Comparison of ENCODE assay signal across 14 cellular contexts in genomic region chr5:66821626-66822429, GRCh38.
DNase-seq lines count a peak whose midpoint lies in the region; ATAC-seq, FAIRE-seq and TF ChIP-seq lines count a peak whose summit lies in the region.
"Had no signal": no experiment of that assay in that cellular context is flagged by ENCODE, and none has a peak within 500 bp of the region (broad histone marks: within the 10 kb centered on the region; RNA-seq: fewer than 3 reads in every experiment).

No MANE protein-coding gene starts in this region.

- no peak for TF ChIP-seq CTCF in DND-41 (IDR thresholded peaks at IDR 0.05; ENCODE audit: borderline replicate concordance, extremely low read depth, low read length, poor library complexity, severe bottlenecking)
- no peak for TF ChIP-seq CTCF in bronchial epithelial cell (IDR thresholded peaks at IDR 0.05; ENCODE audit: insufficient read depth, low read length, severe bottlenecking)

- H3K27ac ChIP-seq in DND-41 (ENCODE audit: low read length) = peak overlapping the region; percentile 94

- H3K27me3 ChIP-seq in DND-41 (ENCODE audit: insufficient read depth, low read length, poor library complexity) = no peaks in the 10 kb centered on the region
- H3K27me3 ChIP-seq in bronchial epithelial cell (ENCODE audit: control insufficient read depth, insufficient read depth, low read length) = no peaks in the 10 kb centered on the region
- H3K27me3 ChIP-seq: BE2C had no signal

- no peak for FAIRE-seq in bronchial epithelial cell (lab: Jason Lieb, UNC)
- FAIRE-seq: H1, small intestine had no signal

- H3K36me3 Mint-ChIP-seq in activated CD4-positive, alpha-beta T cell treated with anti-CD3 and anti-CD28 coated beads, Interleukin-2, amount 10 ng/mL, durations not matched to agents 24 days and 14 days (ENCODE audit: low read depth) = peaks cover 8% of the 10 kb centered on the region

- H3K36me3 ChIP-seq in DND-41 (ENCODE audit: insufficient read depth, low read length) (no peaks in the 10 kb centered on the region), bronchial epithelial cell (ENCODE audit: control insufficient read depth, insufficient read depth, low read length) (no peaks in the 10 kb centered on the region)
- H3K36me3 ChIP-seq: BE2C had no signal

- H3K4me3 ChIP-seq in DND-41 (ENCODE audit: low read depth in 1 of 2, low read length in 2 of 2) (peak overlapping the region in 1 of 2 experiments; percentile 49; a peak in 2 of 4 replicates), bronchial epithelial cell (ENCODE audit: low read depth, low read length) (no peak overlapping the region)

- H3K9me3 Mint-ChIP-seq in activated CD4-positive, alpha-beta T cell treated with anti-CD3 and anti-CD28 coated beads, Interleukin-2, amount 10 ng/mL, durations not matched to agents 24 days and 14 days = peaks cover 13% of the 10 kb centered on the region
- H3K9me3 Mint-ChIP-seq: neural crest cell had no signal

- peak; percentile 89 for DNase-seq in DND-41
- peak; percentile 89 for DNase-seq in activated CD4-positive, alpha-beta T cell treated with anti-CD3 and anti-CD28 coated beads, Interleukin-2, amount 10 ng/mL, durations not matched to agents 24 days and 14 days
- peak; percentile 13 for DNase-seq in bronchial epithelial cell (ENCODE audit: low read depth)
- peak; percentile 57 for DNase-seq in stimulated activated CD4-positive, alpha-beta T cell treated with anti-CD3 and anti-CD28 coated beads, Interleukin-15, amount 100 ng/mL, for 24 hours
- no peak for DNase-seq in AG20443 (ENCODE audit: low spot score)
- no peak for DNase-seq in nucleus accumbens (lab: John Stamatoyannopoulos, UW)
- DNase-seq in NCI-H82 treated with DMSO at 0.1 percent for 48 hours (lab: John Stamatoyannopoulos, UW; ENCODE audit: unreplicated experiment) = no peak
- DNase-seq: BE2C, kidney glomerular epithelial cell, NCI-H2081 treated with DMSO at 0.1 percent for 48 hours, small intestine had no signal

- peak overlapping the region; percentile 95 for H3K27ac Mint-ChIP-seq in activated CD4-positive, alpha-beta T cell treated with anti-CD3 and anti-CD28 coated beads, Interleukin-2, amount 10 ng/mL, durations not matched to agents 24 days and 14 days

- H3K79me2 ChIP-seq in DND-41 (ENCODE audit: insufficient read depth, low read length) = peaks cover 5% of the 10 kb centered on the region; the same call in 1 of the 2 replicates

- H3K4me2 ChIP-seq in DND-41 (ENCODE audit: insufficient read depth, low read length) = peak overlapping the region; percentile 74

- peaks cover 45% of the 10 kb centered on the region for H3K4me1 Mint-ChIP-seq in activated CD4-positive, alpha-beta T cell treated with anti-CD3 and anti-CD28 coated beads, Interleukin-2, amount 10 ng/mL, durations not matched to agents 24 days and 14 days
- H3K4me1 Mint-ChIP-seq: neural crest cell had no signal

- no peaks in the 10 kb centered on the region for H4K20me1 ChIP-seq in DND-41 (ENCODE audit: insufficient read depth, low read length)

- intact Hi-C loops in activated CD4-positive, alpha-beta T cell treated with anti-CD3 and anti-CD28 coated beads, Interleukin-2, amount 10 ng/mL, durations not matched to agents 24 days and 14 days (cut with micrococcal nuclease) = loop anchor here (10.0 kb wide), 3 partner anchors 267 to 897 kb away; partner anchors contain the start of genes ERBIN and SREK1

- H3K9me3 ChIP-seq in DND-41 (ENCODE audit: insufficient read depth, low read length, severe bottlenecking) = no peaks in the 10 kb centered on the region
- H3K9me3 ChIP-seq: BE2C had no signal

- peaks cover 57% of the 10 kb centered on the region for H3K4me1 ChIP-seq in DND-41 (ENCODE audit: insufficient read depth, low read length)
- H3K4me1 ChIP-seq: BE2C had no signal

- peak overlapping the region; percentile 46 for H3K9ac ChIP-seq in DND-41 (ENCODE audit: low read depth, low read length)

- ATAC-seq in DND-41 (ENCODE audit: insufficient read depth, low read depth) (peak; percentile 84), HG03159 (IDR thresholded peaks at IDR 0.05; ENCODE audit: unreplicated experiment) (no peak)

- peak overlapping the region; percentile 65 for H3K4me3 Mint-ChIP-seq in activated CD4-positive, alpha-beta T cell treated with anti-CD3 and anti-CD28 coated beads, Interleukin-2, amount 10 ng/mL, durations not matched to agents 24 days and 14 days
- H3K4me3 Mint-ChIP-seq: neural crest cell had no signal

- H3K27me3 Mint-ChIP-seq in activated CD4-positive, alpha-beta T cell treated with anti-CD3 and anti-CD28 coated beads, Interleukin-2, amount 10 ng/mL, durations not matched to agents 24 days and 14 days = peaks cover 2% of the 10 kb centered on the region

- peak overlapping the region; percentile 48 for H2AFZ ChIP-seq in DND-41 (ENCODE audit: low read depth, low read length)

Comparison
In these comparisons a context has a peak if more than half of its experiments do, and no peak if none do; other contexts are left out.
1. DNase-seq: peak in DND-41 (single experiment), activated CD4-positive, alpha-beta T cell treated with anti-CD3 and anti-CD28 coated beads, Interleukin-2, amount 10 ng/mL, durations not matched to agents 24 days and 14 days (single experiment), bronchial epithelial cell (single experiment) and stimulated activated CD4-positive, alpha-beta T cell treated with anti-CD3 and anti-CD28 coated beads, Interleukin-15, amount 100 ng/mL, for 24 hours (single experiment); none in AG20443 (single experiment), nucleus accumbens (0 of 56) and NCI-H82 treated with DMSO at 0.1 percent for 48 hours (single experiment).